ENCODE assay signal across 9 cellular contexts in the genomic region with DNA sequence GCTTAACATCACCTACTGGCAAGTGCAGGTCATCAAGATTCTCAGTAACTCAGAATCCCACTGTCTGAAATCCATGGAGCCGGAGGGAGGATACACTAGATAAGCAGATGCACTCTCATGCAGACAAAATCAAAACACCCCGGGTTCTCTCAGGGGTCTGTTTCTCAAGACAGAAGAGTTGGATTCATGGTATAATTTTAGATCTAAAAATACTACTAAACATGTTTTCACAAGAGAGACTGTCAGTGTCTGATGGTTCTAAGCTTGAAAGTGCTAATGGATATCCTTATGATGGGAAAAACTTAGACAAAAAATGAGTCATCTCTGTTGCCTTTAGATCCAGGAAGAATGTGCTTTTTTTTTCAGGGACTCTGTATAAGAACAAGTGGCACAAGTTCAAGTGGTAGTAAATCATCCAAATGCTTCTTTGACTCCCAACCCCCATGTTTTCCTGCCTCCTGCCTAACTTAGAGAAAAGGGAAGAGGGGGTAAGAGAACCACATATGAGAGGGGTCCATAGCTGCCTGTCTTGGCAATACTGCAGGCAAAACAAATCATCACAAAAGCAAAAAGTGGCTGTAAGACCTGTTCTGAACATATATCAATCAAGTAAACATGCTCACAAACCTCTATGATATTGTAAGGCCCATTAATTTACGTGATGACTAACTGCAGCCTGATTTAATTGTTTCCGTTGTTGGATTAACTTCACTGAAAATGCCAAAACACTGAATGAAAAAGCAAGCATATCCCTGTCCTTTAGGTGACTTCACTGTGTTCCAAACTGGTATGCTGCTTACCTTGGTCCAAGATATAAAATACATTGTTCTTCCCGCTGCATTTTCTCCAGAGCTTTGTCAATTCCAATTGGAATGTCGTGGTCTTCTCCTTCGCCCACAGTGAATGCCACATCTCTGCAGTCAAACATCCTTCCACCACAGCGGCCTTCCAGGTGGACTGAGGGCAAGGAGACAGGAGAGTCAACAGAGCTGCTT.
A peak's percentile ranks its signal among the peaks of the same experiment; 100 is the strongest.
DNase-seq lines count a peak whose midpoint lies in the region; ATAC-seq and TF ChIP-seq lines count a peak whose summit lies in the region.
"Had no signal": no experiment of that assay in that cellular context is flagged by ENCODE, and none has a peak within 500 bp of the region (broad histone marks: within the 10 kb centered on the region; RNA-seq: fewer than 3 reads in every experiment).

No MANE protein-coding gene starts in this region.

- H3K36me3 ChIP-seq in hepatocyte (replicated peaks; ENCODE audit: insufficient read depth, low read depth): no peaks in the 10 kb centered on the region
- peaks cover 50 to 63% (median 60%) of the 10 kb centered on the region in 3 donors for H3K36me3 ChIP-seq in tibial artery

- no peak for DNase-seq in activated CD8-positive, alpha-beta memory T cell treated with anti-CD3 and anti-CD28 coated beads, Interleukin-2, amount 10 ng/mL, durations not matched to agents 7 days and 5 days
- no peak for DNase-seq in activated CD8-positive, alpha-beta memory T cell treated with anti-CD3 and anti-CD28 coated beads, Interleukin-2, amount 50 U/mL, for 48 hours
- DNase-seq in activated naive CD8-positive, alpha-beta T cell treated with anti-CD3 and anti-CD28 coated beads for 36 hours: no peak
- DNase-seq in hepatocyte (ENCODE audit: low spot score) (peak; percentile 50), tibial artery (no peak), NCI-H345 treated with DMSO at 0.1 percent for 48 hours (lab: John Stamatoyannopoulos, UW; ENCODE audit: unreplicated experiment) (no peak)
- DNase-seq: activated CD4-positive, alpha-beta T cell treated with anti-CD3 and anti-CD28 coated beads for 48 hours had no signal

- H3K27me3 Mint-ChIP-seq in activated CD8-positive, alpha-beta memory T cell treated with anti-CD3 and anti-CD28 coated beads, Interleukin-2, amount 10 ng/mL, durations not matched to agents 7 days and 5 days: no peaks in the 10 kb centered on the region
- H3K27me3 Mint-ChIP-seq in activated naive CD8-positive, alpha-beta T cell treated with anti-CD3 and anti-CD28 coated beads for 36 hours: no peaks in the 10 kb centered on the region

- H3K4me1 ChIP-seq in hepatocyte (ENCODE audit: insufficient read depth): peaks cover 29% of the 10 kb centered on the region
- H3K4me1 ChIP-seq in tibial artery: peaks cover 0 to 100% (median 79%) of the 10 kb centered on the region in 4 donors

- peak overlapping the region; percentile 61 for H3K27ac ChIP-seq in hepatocyte
- peak overlapping the region; percentile 88 to 93 for H3K27ac ChIP-seq in tibial artery

- ATAC-seq in activated CD8-positive, alpha-beta memory T cell treated with anti-CD3 and anti-CD28 coated beads, Interleukin-2, amount 10 ng/mL, durations not matched to agents 7 days and 5 days: no peak
- ATAC-seq in HG03025 (IDR thresholded peaks at IDR 0.05; ENCODE audit: low FRiP score, unreplicated experiment) (no peak), GM21515 (IDR thresholded peaks at IDR 0.05; ENCODE audit: unreplicated experiment) (no peak)

- H3K4me1 Mint-ChIP-seq in activated CD8-positive, alpha-beta memory T cell treated with anti-CD3 and anti-CD28 coated beads, Interleukin-2, amount 10 ng/mL, durations not matched to agents 7 days and 5 days: peaks cover 40% of the 10 kb centered on the region
- H3K4me1 Mint-ChIP-seq in activated naive CD8-positive, alpha-beta T cell treated with anti-CD3 and anti-CD28 coated beads for 36 hours: peaks cover 77% of the 10 kb centered on the region

- H3K27ac Mint-ChIP-seq in activated CD8-positive, alpha-beta memory T cell treated with anti-CD3 and anti-CD28 coated beads, Interleukin-2, amount 10 ng/mL, durations not matched to agents 7 days and 5 days: peak overlapping the region; percentile 8
- peak overlapping the region; percentile 85 for H3K27ac Mint-ChIP-seq in activated naive CD8-positive, alpha-beta T cell treated with anti-CD3 and anti-CD28 coated beads for 36 hours

- H3K4me3 Mint-ChIP-seq in activated CD8-positive, alpha-beta memory T cell treated with anti-CD3 and anti-CD28 coated beads, Interleukin-2, amount 10 ng/mL, durations not matched to agents 7 days and 5 days: no peak overlapping the region
- no peak overlapping the region for H3K4me3 Mint-ChIP-seq in activated naive CD8-positive, alpha-beta T cell treated with anti-CD3 and anti-CD28 coated beads for 36 hours

- no peak overlapping the region for H3K4me2 ChIP-seq in hepatocyte

- H3K9me3 ChIP-seq in hepatocyte (ENCODE audit: low read depth): no peaks in the 10 kb centered on the region
- H3K9me3 ChIP-seq in tibial artery: no peaks in the 10 kb centered on the region

- no peaks in the 10 kb centered on the region for H3K27me3 ChIP-seq in hepatocyte
- H3K27me3 ChIP-seq in tibial artery: no peaks in the 10 kb centered on the region

- no peaks in the 10 kb centered on the region for H4K20me1 ChIP-seq in hepatocyte (ENCODE audit: insufficient read depth, poor library complexity, severe bottlenecking)

- H2AFZ ChIP-seq in hepatocyte: no peak overlapping the region

- intact Hi-C loops in tibial artery (cut with DNase I; ENCODE audit: low total_unique reads): no loop called here

- H3K36me3 Mint-ChIP-seq in activated CD8-positive, alpha-beta memory T cell treated with anti-CD3 and anti-CD28 coated beads, Interleukin-2, amount 10 ng/mL, durations not matched to agents 7 days and 5 days: peaks cover 32% of the 10 kb centered on the region
- H3K36me3 Mint-ChIP-seq in activated naive CD8-positive, alpha-beta T cell treated with anti-CD3 and anti-CD28 coated beads for 36 hours: peaks cover 61% of the 10 kb centered on the region

- H3K9me3 Mint-ChIP-seq in activated CD8-positive, alpha-beta memory T cell treated with anti-CD3 and anti-CD28 coated beads, Interleukin-2, amount 10 ng/mL, durations not matched to agents 7 days and 5 days (ENCODE audit: low read depth): no peaks in the 10 kb centered on the region
- H3K9me3 Mint-ChIP-seq in activated naive CD8-positive, alpha-beta T cell treated with anti-CD3 and anti-CD28 coated beads for 36 hours: no peaks in the 10 kb centered on the region

- H3K79me2 ChIP-seq in hepatocyte: no peaks in the 10 kb centered on the region

- CTCF ChIA-PET in activated CD8-positive, alpha-beta memory T cell treated with anti-CD3 and anti-CD28 coated beads, Interleukin-2, amount 10 ng/mL, durations not matched to agents 7 days and 5 days (lab: Charles Lee): interaction anchor here (1.2 to 1.3 kb wide), 2 partner anchors 12 to 141 kb away, joined by 3 to 4 read pairs; no protein-coding TSS in a partner anchor

- H3K9me2 ChIP-seq in hepatocyte (replicated peaks; ENCODE audit: insufficient read depth): no peaks in the 10 kb centered on the region

- H3K4me3 ChIP-seq in hepatocyte (no peak overlapping the region), tibial artery (no peak overlapping the region)

- TF ChIP-seq CTCF in hepatocyte (IDR thresholded peaks at IDR 0.05; ENCODE audit: poor library complexity) (no peak), tibial artery (IDR thresholded peaks at IDR 0.05) (no peak)

- 80% methylated on average over 8 of the region's 8 CpGs for WGBS in hepatocyte (ENCODE audit: low lambda C conversion rate, missing lambda C conversion rate)
